In the genomic region with DNA sequence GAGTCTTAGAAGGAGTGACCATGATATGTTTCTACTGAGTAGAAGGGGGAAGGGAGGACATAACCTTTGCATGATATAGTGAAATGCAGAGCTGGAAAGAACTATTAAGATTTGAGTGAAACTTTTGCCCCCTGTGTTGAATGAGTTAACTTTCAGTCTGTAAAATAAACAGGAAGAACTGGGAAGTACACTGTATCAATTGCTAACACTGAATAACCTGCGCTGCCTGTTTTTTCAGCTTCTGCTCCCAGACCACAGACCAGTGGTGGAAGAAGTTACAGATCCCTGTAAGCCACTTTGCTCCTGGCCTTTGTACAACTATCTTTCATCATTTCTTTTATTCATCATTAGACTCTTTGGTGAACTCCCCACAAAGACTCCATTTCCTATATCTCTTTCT, we compare ENCODE assay signal across 35 cellular contexts. TPM values are rescaled to one million over a fixed set of nuclear protein-coding genes. Genes with fewer than 3 reads are reported as not detected.
DNase-seq lines count a peak whose midpoint lies in the region; ATAC-seq, FAIRE-seq and TF ChIP-seq lines count a peak whose summit lies in the region.
"Had no signal": no experiment of that assay in that cellular context is flagged by ENCODE, and none has a peak within 500 bp of the region (broad histone marks: within the 10 kb centered on the region; RNA-seq: fewer than 3 reads in every experiment).

No MANE protein-coding gene starts in this region.

- no peaks in the 10 kb centered on the region for H3K9me1 ChIP-seq in endothelial cell of umbilical vein (replicated peaks; ENCODE audit: control insufficient read depth, extremely low read depth, insufficient read depth, low read length)

- H3K9ac ChIP-seq in PC-3 (ENCODE audit: low read length) (no peak overlapping the region), endothelial cell of umbilical vein (replicated peaks; ENCODE audit: extremely low read depth, insufficient read depth, low read length) (no peak overlapping the region)
- H3K9ac ChIP-seq: KMS-11, parathyroid adenoma had no signal

- no peak overlapping the region for H3K4me3 ChIP-seq in PC-3 (ENCODE audit: low read length)
- H3K4me3 ChIP-seq in endothelial cell of umbilical vein (replicated peaks in 1 of 3; ENCODE audit: insufficient read depth in 1 of 3, low read depth in 1 of 3, low read length in 3 of 3), result no peak overlapping the region
- H3K4me3 ChIP-seq in body of pancreas, result no peak overlapping the region
- H3K4me3 ChIP-seq: esophagus squamous epithelium, left lung, SJCRH30, upper lobe of left lung had no signal

- no peak for TF ChIP-seq CTCF in activated CD8-positive, alpha-beta T cell treated with anti-CD3 and anti-CD28 coated beads for 36 hours (IDR thresholded peaks at IDR 0.05)
- TF ChIP-seq CTCF in PC-3 (conservative IDR thresholded peaks at IDR 0.05; ENCODE audit: low read depth, low read length), result no peak
- TF ChIP-seq CTCF in endothelial cell of umbilical vein (IDR thresholded peaks at IDR 0.05; ENCODE audit: extremely low read depth in 1 of 2, insufficient read depth in 1 of 2, low read depth in 1 of 2, low read length in 2 of 2), result no peak
- TF ChIP-seq CTCF in body of pancreas (IDR thresholded peaks at IDR 0.05), result no peak

- H3K36me3 Mint-ChIP-seq in activated CD8-positive, alpha-beta T cell treated with anti-CD3 and anti-CD28 coated beads for 36 hours (ENCODE audit: low read depth), result peaks cover 4% of the 10 kb centered on the region
- H3K36me3 Mint-ChIP-seq in activated CD8-positive, alpha-beta T cell treated with anti-CD3 and anti-CD28 coated beads, Interleukin-2, amount 10 ng/mL, durations not matched to agents 7 days and 5 days (ENCODE audit: low read depth), result peaks cover 17% of the 10 kb centered on the region
- peaks cover 15% of the 10 kb centered on the region for H3K36me3 Mint-ChIP-seq in stimulated activated memory B cell treated with anti-CD40 and anti-IgM and Interleukin-4, amounts not matched to agents 10 μg/mL and 1 μg/mL and 100 μg/mL, for 72 hours

- no peak for ATAC-seq in activated CD8-positive, alpha-beta T cell treated with anti-CD3 and anti-CD28 coated beads for 36 hours
- no peak for ATAC-seq in activated CD8-positive, alpha-beta T cell treated with anti-CD3 and anti-CD28 coated beads, Interleukin-2, amount 10 ng/mL, durations not matched to agents 7 days and 5 days
- no peak for ATAC-seq in PC-3
- no peak for ATAC-seq in stimulated activated memory B cell treated with anti-CD40 and anti-IgM and Interleukin-4, amounts not matched to agents 10 μg/mL and 1 μg/mL and 100 μg/mL, for 72 hours
- ATAC-seq in SK-N-SH treated with all-trans-retinoic acid at 6 μM for 48 hours, result no peak
- no peak for ATAC-seq in body of pancreas
- ATAC-seq: effector memory CD8-positive, alpha-beta T cell; left lung; sciatic nerve had no signal

- no peak for FAIRE-seq in endothelial cell of umbilical vein (lab: Jason Lieb, UNC)
- FAIRE-seq: A204.1, colon, frontal cortex, H1, RCC 7860, TTC549 had no signal

- POLR2A ChIA-PET in activated CD8-positive, alpha-beta T cell treated with anti-CD3 and anti-CD28 coated beads for 36 hours (lab: Charles Lee), result interaction anchor here (1.1 kb wide), 1 partner anchor 11 kb away, joined by 3 read pairs; no protein-coding TSS in a partner anchor
- POLR2A ChIA-PET in activated CD8-positive, alpha-beta T cell treated with anti-CD3 and anti-CD28 coated beads, Interleukin-2, amount 10 ng/mL, durations not matched to agents 7 days and 5 days (lab: Charles Lee), result no interaction called here
- POLR2A ChIA-PET in PC-3 (lab: Charles Lee; ENCODE audit: unreplicated experiment), result no interaction called here
- POLR2A ChIA-PET in endothelial cell of umbilical vein (lab: Charles Lee), result no interaction called here

- dilution Hi-C loops in endothelial cell of umbilical vein (cut with MboI; ENCODE audit: extremely low pct_ligation_motif_present, low sequenced_read_pairs), result no loop called here

- H3K4me2 ChIP-seq in PC-3 (ENCODE audit: low read length), result peak overlapping the region; percentile 5; the same call in 1 of the 2 replicates
- H3K4me2 ChIP-seq in endothelial cell of umbilical vein (ENCODE audit: insufficient read depth, low read length), result no peak overlapping the region
- H3K4me2 ChIP-seq: KMS-11 had no signal

- no peaks in the 10 kb centered on the region for H3K27me3 Mint-ChIP-seq in activated CD8-positive, alpha-beta T cell treated with anti-CD3 and anti-CD28 coated beads for 36 hours
- no peaks in the 10 kb centered on the region for H3K27me3 Mint-ChIP-seq in activated CD8-positive, alpha-beta T cell treated with anti-CD3 and anti-CD28 coated beads, Interleukin-2, amount 10 ng/mL, durations not matched to agents 7 days and 5 days (ENCODE audit: low read depth)
- H3K27me3 Mint-ChIP-seq in stimulated activated memory B cell treated with anti-CD40 and anti-IgM and Interleukin-4, amounts not matched to agents 10 μg/mL and 1 μg/mL and 100 μg/mL, for 72 hours, result no peaks in the 10 kb centered on the region
- H3K27me3 Mint-ChIP-seq: activated CD4-positive, alpha-beta T cell treated with anti-CD3 and anti-CD28 coated beads, Interleukin-2, amount 10 ng/mL, durations not matched to agents 7 days and 5 days; effector memory CD8-positive, alpha-beta T cell had no signal

- peak overlapping the region; percentile 27 for H3K27ac Mint-ChIP-seq in activated CD8-positive, alpha-beta T cell treated with anti-CD3 and anti-CD28 coated beads for 36 hours
- H3K27ac Mint-ChIP-seq in activated CD8-positive, alpha-beta T cell treated with anti-CD3 and anti-CD28 coated beads, Interleukin-2, amount 10 ng/mL, durations not matched to agents 7 days and 5 days, result no peak overlapping the region
- H3K27ac Mint-ChIP-seq in stimulated activated memory B cell treated with anti-CD40 and anti-IgM and Interleukin-4, amounts not matched to agents 10 μg/mL and 1 μg/mL and 100 μg/mL, for 72 hours, result peak overlapping the region; percentile 11
- H3K27ac Mint-ChIP-seq: activated CD4-positive, alpha-beta T cell treated with anti-CD3 and anti-CD28 coated beads, Interleukin-2, amount 10 ng/mL, durations not matched to agents 7 days and 5 days; effector memory CD8-positive, alpha-beta T cell had no signal

- BruUV-seq in PC-3 (replicated peaks; lab: Mats Ljungman, UMichigan) (no TSS peak), endothelial cell of umbilical vein (replicated peaks; lab: Mats Ljungman, UMichigan) (no TSS peak)

- CTCF ChIA-PET in activated CD8-positive, alpha-beta T cell treated with anti-CD3 and anti-CD28 coated beads for 36 hours (lab: Charles Lee), result interaction anchor here (0.6 to 1.0 kb wide), 4 partner anchors 11 to 632 kb away, joined by 3 to 4 read pairs (median 3); no protein-coding TSS in a partner anchor
- CTCF ChIA-PET in activated CD8-positive, alpha-beta T cell treated with anti-CD3 and anti-CD28 coated beads, Interleukin-2, amount 10 ng/mL, durations not matched to agents 7 days and 5 days (lab: Charles Lee), result interaction anchor here (0.7 to 1.1 kb wide), 3 partner anchors 11 to 328 kb away, joined by 3 read pairs; no protein-coding TSS in a partner anchor
- CTCF ChIA-PET in PC-3 (lab: Charles Lee), result interaction anchor here (0.6 kb wide), 2 partner anchors 37 to 287 kb away, joined by 3 to 5 read pairs; no protein-coding TSS in a partner anchor
- CTCF ChIA-PET in endothelial cell of umbilical vein (lab: Charles Lee), result interaction anchor here (0.8 kb wide), 1 partner anchor 9 kb away, joined by 3 read pairs; no protein-coding TSS in a partner anchor

- H3K27me3 ChIP-seq in PC-3 (ENCODE audit: low read length), result no peaks in the 10 kb centered on the region
- H3K27me3 ChIP-seq in endothelial cell of umbilical vein (ENCODE audit: control insufficient read depth in 2 of 2, insufficient read depth in 2 of 2, low read length in 2 of 2), result no peaks in the 10 kb centered on the region
- no peaks in the 10 kb centered on the region for H3K27me3 ChIP-seq in body of pancreas
- H3K27me3 ChIP-seq: brain microvascular endothelial cell, esophagus squamous epithelium, left lung, SJCRH30, upper lobe of left lung had no signal

- 19 to 32% methylated on average over 1 of the region's 1 CpG for WGBS in body of pancreas, 2 donors

- H2AFZ ChIP-seq in PC-3 (ENCODE audit: low read length) (no peak overlapping the region), endothelial cell of umbilical vein (ENCODE audit: low read depth, low read length) (no peak overlapping the region)
- H2AFZ ChIP-seq: parathyroid adenoma had no signal

- no peak overlapping the region for H3K4me3 Mint-ChIP-seq in activated CD8-positive, alpha-beta T cell treated with anti-CD3 and anti-CD28 coated beads for 36 hours
- H3K4me3 Mint-ChIP-seq in activated CD8-positive, alpha-beta T cell treated with anti-CD3 and anti-CD28 coated beads, Interleukin-2, amount 10 ng/mL, durations not matched to agents 7 days and 5 days, result no peak overlapping the region
- H3K4me3 Mint-ChIP-seq in stimulated activated memory B cell treated with anti-CD40 and anti-IgM and Interleukin-4, amounts not matched to agents 10 μg/mL and 1 μg/mL and 100 μg/mL, for 72 hours, result no peak overlapping the region
- H3K4me3 Mint-ChIP-seq: activated CD4-positive, alpha-beta T cell treated with anti-CD3 and anti-CD28 coated beads, Interleukin-2, amount 10 ng/mL, durations not matched to agents 7 days and 5 days; effector memory CD8-positive, alpha-beta T cell had no signal

- TF ChIP-seq POLR2A in endothelial cell of umbilical vein (IDR thresholded peaks at IDR 0.05; ENCODE audit: low read depth, low read length) (no peak), body of pancreas (IDR thresholded peaks at IDR 0.05) (no peak)

- peaks cover 11% of the 10 kb centered on the region for H3K4me1 Mint-ChIP-seq in activated CD8-positive, alpha-beta T cell treated with anti-CD3 and anti-CD28 coated beads for 36 hours (ENCODE audit: low read depth)
- H3K4me1 Mint-ChIP-seq in activated CD8-positive, alpha-beta T cell treated with anti-CD3 and anti-CD28 coated beads, Interleukin-2, amount 10 ng/mL, durations not matched to agents 7 days and 5 days (ENCODE audit: low read depth), result peaks cover 10% of the 10 kb centered on the region
- peaks cover 47% of the 10 kb centered on the region for H3K4me1 Mint-ChIP-seq in stimulated activated memory B cell treated with anti-CD40 and anti-IgM and Interleukin-4, amounts not matched to agents 10 μg/mL and 1 μg/mL and 100 μg/mL, for 72 hours

- H3K9me2 ChIP-seq in PC-3 (replicated peaks; ENCODE audit: low read length), result no peaks in the 10 kb centered on the region

- 0 out of 2 replicates have a peak, but pooled peaks cover 6% of the 10 kb centered on the region for H4K20me1 ChIP-seq in PC-3 (ENCODE audit: low read length)
- no peaks in the 10 kb centered on the region for H4K20me1 ChIP-seq in endothelial cell of umbilical vein (replicated peaks; ENCODE audit: control insufficient read depth, extremely low read depth, insufficient read depth, low read length)

- H3K27ac ChIP-seq in PC-3 (ENCODE audit: low read length), result 0 out of 2 replicates have a peak overlapping the region, but pooled peaks have one; percentile 4
- H3K27ac ChIP-seq in endothelial cell of umbilical vein (ENCODE audit: insufficient read depth, low read depth, low read length), result no peak overlapping the region
- no peak overlapping the region for H3K27ac ChIP-seq in body of pancreas
- H3K27ac ChIP-seq: brain microvascular endothelial cell, KMS-11, left lung, parathyroid adenoma, SJCRH30 had no signal

- intact Hi-C loops in activated CD8-positive, alpha-beta T cell treated with anti-CD3 and anti-CD28 coated beads for 36 hours (cut with micrococcal nuclease), result no loop called here
- intact Hi-C loops in PC-3 (cut with micrococcal nuclease), result no loop called here
- intact Hi-C loops in endothelial cell of umbilical vein (cut with micrococcal nuclease), result no loop called here
- intact Hi-C loops in body of pancreas (cut with DNase I), result no loop called here

- H3F3A ChIP-seq in PC-3 (ENCODE audit: low read length, unreplicated experiment), result no peaks in the 10 kb centered on the region

- H3K4me1 ChIP-seq in PC-3 (ENCODE audit: insufficient read depth, low read length) (peaks cover 9% of the 10 kb centered on the region), endothelial cell of umbilical vein (ENCODE audit: control insufficient read depth, extremely low read depth, insufficient read depth, low read length) (no peaks in the 10 kb centered on the region), body of pancreas (peaks cover 3% of the 10 kb centered on the region)
- H3K4me1 ChIP-seq: parathyroid adenoma, SJCRH30 had no signal

- DNase-seq in activated CD8-positive, alpha-beta T cell treated with anti-CD3 and anti-CD28 coated beads for 36 hours, result no peak
- no peak for DNase-seq in activated CD8-positive, alpha-beta T cell treated with anti-CD3 and anti-CD28 coated beads, Interleukin-2, amount 10 ng/mL, durations not matched to agents 7 days and 5 days
- peak; percentile 59 for DNase-seq in PC-3
- peak; percentile 26 for DNase-seq in endothelial cell of umbilical vein (ENCODE audit: low read depth, low spot score)
- no peak for DNase-seq in hepatic stellate cell (ENCODE audit: low spot score)
- DNase-seq in body of pancreas, result no peak
- DNase-seq: activated CD4-positive, alpha-beta T cell treated with anti-CD3 and anti-CD28 coated beads, Interleukin-2, amount 10 ng/mL, durations not matched to agents 7 days and 5 days; activated CD8-positive, alpha-beta memory T cell treated with anti-CD3 and anti-CD28 coated beads, Interleukin-2, amount 50 U/mL, for 48 hours; activated effector memory CD4-positive, alpha-beta T cell treated with Interleukin-2 at 50 U/mL for 16 hours; AML-193; brain microvascular endothelial cell; DMS53; effector memory CD8-positive, alpha-beta T cell; esophagus squamous epithelium; hippocampal formation; left lung; MV-4-11; NCI-H146; NCI-H2171; NCI-H510A treated with DMSO at 0.1 percent for 48 hours; NK-92 treated with Interleukin-12 subunit alpha and Interleukin-12 subunit beta, amount 100 ng/mL, for 24 hours; SJCRH30; T-helper 1 cell; upper lobe of left lung had no signal

- H3K79me2 ChIP-seq in PC-3 (ENCODE audit: low read length) (peaks cover 13% of the 10 kb centered on the region), endothelial cell of umbilical vein (ENCODE audit: control insufficient read depth, insufficient read depth, low read length) (peaks cover 10% of the 10 kb centered on the region)

- peaks cover 6% of the 10 kb centered on the region for H3K36me3 ChIP-seq in PC-3 (ENCODE audit: low read depth, low read length)
- H3K36me3 ChIP-seq in endothelial cell of umbilical vein (ENCODE audit: control insufficient read depth in 2 of 2, extremely low read depth in 1 of 2, insufficient read depth in 2 of 2, low read length in 2 of 2), result peaks cover under 1 to 4% of the 10 kb centered on the region in 2 experiments
- H3K36me3 ChIP-seq in body of pancreas (replicated peaks in 1 of 2; ENCODE audit: insufficient read depth in 1 of 2, low read depth in 2 of 2), result peaks cover 0 to under 1% of the 10 kb centered on the region in 2 donors
- H3K36me3 ChIP-seq: SJCRH30 had no signal

- H3K9me3 ChIP-seq in PC-3 (ENCODE audit: low read length) (no peaks in the 10 kb centered on the region), endothelial cell of umbilical vein (replicated peaks; ENCODE audit: control insufficient read depth, insufficient read depth, low read length) (no peaks in the 10 kb centered on the region), body of pancreas (no peaks in the 10 kb centered on the region)
- H3K9me3 ChIP-seq: esophagus squamous epithelium, left lung, SJCRH30, upper lobe of left lung had no signal

- no peaks in the 10 kb centered on the region for H3K9me3 Mint-ChIP-seq in activated CD8-positive, alpha-beta T cell treated with anti-CD3 and anti-CD28 coated beads for 36 hours
- no peaks in the 10 kb centered on the region for H3K9me3 Mint-ChIP-seq in activated CD8-positive, alpha-beta T cell treated with anti-CD3 and anti-CD28 coated beads, Interleukin-2, amount 10 ng/mL, durations not matched to agents 7 days and 5 days (ENCODE audit: insufficient read depth)
- no peaks in the 10 kb centered on the region for H3K9me3 Mint-ChIP-seq in stimulated activated memory B cell treated with anti-CD40 and anti-IgM and Interleukin-4, amounts not matched to agents 10 μg/mL and 1 μg/mL and 100 μg/mL, for 72 hours
- H3K9me3 Mint-ChIP-seq: activated CD4-positive, alpha-beta T cell treated with anti-CD3 and anti-CD28 coated beads, Interleukin-2, amount 10 ng/mL, durations not matched to agents 7 days and 5 days; effector memory CD8-positive, alpha-beta T cell had no signal

RNA-seq across cellular contexts. Expression of gene LRCH3, which starts 3.6 kb away (rescaled TPM):
- total RNA-seq in activated CD8-positive, alpha-beta T cell treated with anti-CD3 and anti-CD28 coated beads for 36 hours, result 10 to 100 TPM; 43.8 to 53.5 TPM
- 10 to 100 TPM; 50.7 to 60.4 TPM for total RNA-seq in activated CD8-positive, alpha-beta T cell treated with anti-CD3 and anti-CD28 coated beads, Interleukin-2, amount 10 ng/mL, durations not matched to agents 7 days and 5 days
- total RNA-seq in PC-3 (2014; rRNA removed) (43.1 and 146 TPM in 2 replicates), endothelial cell of umbilical vein (60.3 and 71.2 TPM in 2 replicates), body of pancreas (10 to 100 TPM; 26.7 to 29.0 TPM)
- polyA plus RNA-seq in endothelial cell of umbilical vein, result 43.9 and 52.5 TPM in 2 replicates
- polyA plus RNA-seq in endothelial cell of umbilical vein (2011; cell fraction: cytosol; rRNA removed), result 49.2 and 56.8 TPM in 2 replicates
- polyA plus RNA-seq in endothelial cell of umbilical vein (2011; cell fraction: nucleus; rRNA removed), result 91.5 and 125 TPM in 2 replicates
- polyA plus RNA-seq in endothelial cell of umbilical vein (2012), result 22.3 and 37.0 TPM in 2 replicates
- polyA minus RNA-seq in endothelial cell of umbilical vein, result 104 and 112 TPM in 2 replicates
- 30.7 TPM for polyA minus RNA-seq in endothelial cell of umbilical vein (2011; cell fraction: cytosol; rRNA and poly(A)+ RNA removed)
- 93.0 and 163 TPM in 2 replicates for polyA minus RNA-seq in endothelial cell of umbilical vein (2011; cell fraction: nucleus; rRNA and poly(A)+ RNA removed)

RNA-seq across cellular contexts. Expression of gene FYTTD1, which starts 37.7 kb away (rescaled TPM):
- 10 to 100 TPM; 25.4 to 27.0 TPM for total RNA-seq in activated CD8-positive, alpha-beta T cell treated with anti-CD3 and anti-CD28 coated beads for 36 hours
- 10 to 100 TPM; 38.4 to 41.8 TPM for total RNA-seq in activated CD8-positive, alpha-beta T cell treated with anti-CD3 and anti-CD28 coated beads, Interleukin-2, amount 10 ng/mL, durations not matched to agents 7 days and 5 days
- 54.6 and 85.4 TPM in 2 replicates for total RNA-seq in PC-3 (2014; rRNA removed)
- 52.3 and 59.3 TPM in 2 replicates for total RNA-seq in endothelial cell of umbilical vein
- polyA plus RNA-seq in endothelial cell of umbilical vein, result 6.8 and 8.9 TPM in 2 replicates
- polyA plus RNA-seq in endothelial cell of umbilical vein (2011; cell fraction: cytosol; rRNA removed), result 13.6 and 17.8 TPM in 2 replicates
- 10.7 and 13.9 TPM in 2 replicates for polyA plus RNA-seq in endothelial cell of umbilical vein (2011; cell fraction: nucleus; rRNA removed)
- 49.6 and 51.6 TPM in 2 replicates for polyA plus RNA-seq in endothelial cell of umbilical vein (2012)
- 16.4 and 20.9 TPM in 2 replicates for polyA minus RNA-seq in endothelial cell of umbilical vein
- polyA minus RNA-seq in endothelial cell of umbilical vein (2011; cell fraction: cytosol; rRNA and poly(A)+ RNA removed), result 25.2 TPM
- 7.8 and 8.0 TPM in 2 replicates for polyA minus RNA-seq in endothelial cell of umbilical vein (2011; cell fraction: nucleus; rRNA and poly(A)+ RNA removed)
- total RNA-seq in body of pancreas, result 10 to 100 TPM; 13.8 to 16.3 TPM

RNA-seq across cellular contexts. Expression of gene RUBCN, which starts 50.7 kb away (rescaled TPM):
- 10 to 100 TPM; 27.3 to 27.7 TPM for total RNA-seq in activated CD8-positive, alpha-beta T cell treated with anti-CD3 and anti-CD28 coated beads for 36 hours
- total RNA-seq in activated CD8-positive, alpha-beta T cell treated with anti-CD3 and anti-CD28 coated beads, Interleukin-2, amount 10 ng/mL, durations not matched to agents 7 days and 5 days, result 10 to 100 TPM; 48.4 to 50.2 TPM
- total RNA-seq in PC-3 (2014; rRNA removed), result 24.5 and 32.9 TPM in 2 replicates
- total RNA-seq in endothelial cell of umbilical vein, result 22.9 and 25.8 TPM in 2 replicates
- polyA plus RNA-seq in endothelial cell of umbilical vein, result 15.0 and 18.5 TPM in 2 replicates
- polyA plus RNA-seq in endothelial cell of umbilical vein (2011; cell fraction: cytosol; rRNA removed), result 11.5 and 13.3 TPM in 2 replicates
- polyA plus RNA-seq in endothelial cell of umbilical vein (2011; cell fraction: nucleus; rRNA removed), result 36.6 and 41.5 TPM in 2 replicates
- 8.2 and 10.7 TPM in 2 replicates for polyA plus RNA-seq in endothelial cell of umbilical vein (2012)
- polyA minus RNA-seq in endothelial cell of umbilical vein, result 25.8 and 26.2 TPM in 2 replicates
- polyA minus RNA-seq in endothelial cell of umbilical vein (2011; cell fraction: cytosol; rRNA and poly(A)+ RNA removed), result 18.1 TPM
- polyA minus RNA-seq in endothelial cell of umbilical vein (2011; cell fraction: nucleus; rRNA and poly(A)+ RNA removed), result 23.3 and 28.1 TPM in 2 replicates
- 10 to 100 TPM; 23.1 to 33.0 TPM for total RNA-seq in body of pancreas

Comparison
In these comparisons a context has a peak if more than half of its experiments do, and no peak if none do; other contexts are left out.
1. DNase-seq: peak in PC-3 (single experiment) and endothelial cell of umbilical vein (single experiment); none in activated CD8-positive, alpha-beta T cell treated with anti-CD3 and anti-CD28 coated beads for 36 hours (single experiment), activated CD8-positive, alpha-beta T cell treated with anti-CD3 and anti-CD28 coated beads, Interleukin-2, amount 10 ng/mL, durations not matched to agents 7 days and 5 days (single experiment), hepatic stellate cell (single experiment) and body of pancreas (0 of 4).